In the genomic region with DNA sequence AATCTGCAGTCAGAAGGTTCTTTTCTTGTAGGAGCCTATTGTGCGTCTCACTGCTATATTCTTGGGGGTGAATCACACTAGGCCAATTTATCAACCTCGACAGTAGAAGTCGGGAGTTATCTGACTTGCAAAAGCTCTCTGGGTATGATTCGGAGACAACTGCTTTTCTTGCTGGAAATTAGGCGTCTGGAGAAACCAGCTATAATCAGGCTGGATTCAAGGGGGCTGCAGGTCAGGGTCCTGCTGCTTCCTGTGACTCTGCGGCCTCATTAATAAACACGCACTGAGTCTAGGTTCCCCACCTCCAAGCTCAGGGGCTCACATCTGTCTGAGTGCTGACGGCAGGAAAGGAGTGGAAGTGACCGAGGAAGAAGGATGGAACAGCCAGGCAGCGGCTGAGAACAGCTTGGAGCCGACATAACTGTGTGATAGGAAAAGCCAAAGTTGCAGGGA, we compare ENCODE assay signal across 16 cellular contexts.
DNase-seq lines count a peak whose midpoint lies in the region; ATAC-seq, FAIRE-seq and TF ChIP-seq lines count a peak whose summit lies in the region.
"Had no signal": no experiment of that assay in that cellular context is flagged by ENCODE, and none has a peak within 500 bp of the region (broad histone marks: within the 10 kb centered on the region; RNA-seq: fewer than 3 reads in every experiment).

No MANE protein-coding gene starts in this region.

- H3K36me3 Mint-ChIP-seq in nephron progenitor cell (ENCODE audit: low read depth), result peaks cover 6% of the 10 kb centered on the region
- H3K36me3 Mint-ChIP-seq: activated naive CD4-positive, alpha-beta T cell treated with anti-CD3 and anti-CD28 coated beads, Interleukin-2, amount 10 ng/mL, durations not matched to agents 7 days and 5 days; immature natural killer cell had no signal

- H3K27ac Mint-ChIP-seq in nephron progenitor cell, result peak overlapping the region; percentile 98
- H3K27ac Mint-ChIP-seq in stimulated activated naive CD8-positive, alpha-beta T cell treated with anti-CD3 and anti-CD28 coated beads, Interleukin-15, amount 100 ng/mL, for 72 hours, result no peak overlapping the region
- H3K27ac Mint-ChIP-seq: activated naive CD4-positive, alpha-beta T cell treated with anti-CD3 and anti-CD28 coated beads, Interleukin-2, amount 10 ng/mL, durations not matched to agents 7 days and 5 days; immature natural killer cell had no signal

- in situ Hi-C loops in ACHN (cut with HindIII; ENCODE audit: low pct_ligation_motif_present, low pct_unique_long_range_greater_than_20kb, low sequenced_read_pairs), result no loop called here

- no peaks in the 10 kb centered on the region for H3K9me3 ChIP-seq in endothelial cell of umbilical vein (replicated peaks; ENCODE audit: control insufficient read depth, insufficient read depth, low read length)
- H3K9me3 ChIP-seq: colonic mucosa had no signal

- no peak overlapping the region for H3K27ac ChIP-seq in endothelial cell of umbilical vein (ENCODE audit: insufficient read depth, low read depth, low read length)
- H3K27ac ChIP-seq: colonic mucosa had no signal

- peaks cover 55% of the 10 kb centered on the region for H3K4me1 Mint-ChIP-seq in nephron progenitor cell
- no peaks in the 10 kb centered on the region for H3K4me1 Mint-ChIP-seq in stimulated activated naive CD8-positive, alpha-beta T cell treated with anti-CD3 and anti-CD28 coated beads, Interleukin-15, amount 100 ng/mL, for 72 hours
- H3K4me1 Mint-ChIP-seq: activated naive CD4-positive, alpha-beta T cell treated with anti-CD3 and anti-CD28 coated beads, Interleukin-2, amount 10 ng/mL, durations not matched to agents 7 days and 5 days; immature natural killer cell had no signal

- H2AFZ ChIP-seq in endothelial cell of umbilical vein (ENCODE audit: low read depth, low read length), result peak overlapping the region; percentile 41

- BruUV-seq in endothelial cell of umbilical vein (replicated peaks; lab: Mats Ljungman, UMichigan), result no TSS peak

- TF ChIP-seq POLR2A in endothelial cell of umbilical vein (IDR thresholded peaks at IDR 0.05; ENCODE audit: low read depth, low read length), result no peak

- H4K20me1 ChIP-seq in endothelial cell of umbilical vein (replicated peaks; ENCODE audit: control insufficient read depth, extremely low read depth, insufficient read depth, low read length), result no peaks in the 10 kb centered on the region

- ATAC-seq in GM19463 (IDR thresholded peaks at IDR 0.05; ENCODE audit: unreplicated experiment) (no peak), HG02642 (IDR thresholded peaks at IDR 0.05; ENCODE audit: poor library complexity, unreplicated experiment) (no peak)
- ATAC-seq in stimulated activated naive CD8-positive, alpha-beta T cell treated with anti-CD3 and anti-CD28 coated beads, Interleukin-15, amount 100 ng/mL, for 72 hours, result no peak
- ATAC-seq: GM12878 had no signal

- H3K79me2 ChIP-seq in endothelial cell of umbilical vein (ENCODE audit: control insufficient read depth, insufficient read depth, low read length), result no peaks in the 10 kb centered on the region

- POLR2A ChIA-PET in endothelial cell of umbilical vein (lab: Charles Lee), result no interaction called here

- FAIRE-seq in endothelial cell of umbilical vein (lab: Jason Lieb, UNC), result peak; percentile 8
- FAIRE-seq: GM12878 had no signal

- no peaks in the 10 kb centered on the region for H3K27me3 ChIP-seq in endothelial cell of umbilical vein (ENCODE audit: control insufficient read depth in 2 of 2, insufficient read depth in 2 of 2, low read length in 2 of 2)
- H3K27me3 ChIP-seq: colonic mucosa had no signal

- dilution Hi-C loops in endothelial cell of umbilical vein (cut with MboI; ENCODE audit: extremely low pct_ligation_motif_present, low sequenced_read_pairs), result no loop called here

- no peak overlapping the region for H3K4me2 ChIP-seq in endothelial cell of umbilical vein (ENCODE audit: insufficient read depth, low read length)

- H3K9me3 Mint-ChIP-seq in nephron progenitor cell, result peaks cover 25% of the 10 kb centered on the region
- no peaks in the 10 kb centered on the region for H3K9me3 Mint-ChIP-seq in stimulated activated naive CD8-positive, alpha-beta T cell treated with anti-CD3 and anti-CD28 coated beads, Interleukin-15, amount 100 ng/mL, for 72 hours

- no peak overlapping the region for H3K4me3 ChIP-seq in endothelial cell of umbilical vein (replicated peaks in 1 of 3; ENCODE audit: insufficient read depth in 1 of 3, low read depth in 1 of 3, low read length in 3 of 3)
- H3K4me3 ChIP-seq: colonic mucosa, GM12878 had no signal

- CTCF ChIA-PET in endothelial cell of umbilical vein (lab: Charles Lee), result interaction anchor here (0.9 to 1.9 kb wide), 8 partner anchors 10 to 147 kb away, joined by 3 to 9 read pairs (median 3); no protein-coding TSS in a partner anchor

- no peaks in the 10 kb centered on the region for H3K9me1 ChIP-seq in endothelial cell of umbilical vein (replicated peaks; ENCODE audit: control insufficient read depth, extremely low read depth, insufficient read depth, low read length)

- H3K27me3 Mint-ChIP-seq in nephron progenitor cell (ENCODE audit: low read depth, poor library complexity), result peaks cover 4% of the 10 kb centered on the region
- peaks cover 8% of the 10 kb centered on the region for H3K27me3 Mint-ChIP-seq in stimulated activated naive CD8-positive, alpha-beta T cell treated with anti-CD3 and anti-CD28 coated beads, Interleukin-15, amount 100 ng/mL, for 72 hours
- H3K27me3 Mint-ChIP-seq: activated naive CD4-positive, alpha-beta T cell treated with anti-CD3 and anti-CD28 coated beads, Interleukin-2, amount 10 ng/mL, durations not matched to agents 7 days and 5 days had no signal

- TF ChIP-seq CTCF in endothelial cell of umbilical vein (IDR thresholded peaks at IDR 0.05; ENCODE audit: extremely low read depth in 1 of 2, insufficient read depth in 1 of 2, low read depth in 1 of 2, low read length in 2 of 2), result no peak
- no peak for TF ChIP-seq CTCF in nephron progenitor cell (IDR thresholded peaks at IDR 0.05)

- DNase-seq in ACHN (peak; percentile 15), NCI-H226 (peak; percentile 73), endothelial cell of umbilical vein (ENCODE audit: low read depth, low spot score) (peak; percentile 83), nephron progenitor cell (no peak), T-helper 2 cell (no peak)
- no peak for DNase-seq in stimulated activated naive CD8-positive, alpha-beta T cell treated with anti-CD3 and anti-CD28 coated beads, Interleukin-15, amount 100 ng/mL, for 72 hours
- DNase-seq: activated naive CD4-positive, alpha-beta T cell treated with anti-CD3 and anti-CD28 coated beads, Interleukin-2, amount 10 ng/mL, durations not matched to agents 7 days and 5 days; AML-193; colonic mucosa; immature natural killer cell; NCI-H187 treated with DMSO at 0.1 percent for 48 hours; NCI-H774; SHP77 had no signal

- H3K9ac ChIP-seq in endothelial cell of umbilical vein (replicated peaks; ENCODE audit: extremely low read depth, insufficient read depth, low read length), result peak overlapping the region; percentile 11

- no peaks in the 10 kb centered on the region for H3K36me3 ChIP-seq in endothelial cell of umbilical vein (ENCODE audit: control insufficient read depth in 2 of 2, extremely low read depth in 1 of 2, insufficient read depth in 2 of 2, low read length in 2 of 2)
- H3K36me3 ChIP-seq: colonic mucosa had no signal

- intact Hi-C loops in endothelial cell of umbilical vein (cut with micrococcal nuclease), result loop anchor here (1.0 kb wide), 1 partner anchor 19 kb away; no protein-coding TSS in a partner anchor

- no peaks in the 10 kb centered on the region for H3K4me1 ChIP-seq in endothelial cell of umbilical vein (ENCODE audit: control insufficient read depth, extremely low read depth, insufficient read depth, low read length)
- H3K4me1 ChIP-seq: colonic mucosa had no signal

- H3K4me3 Mint-ChIP-seq in nephron progenitor cell, result peak overlapping the region; percentile 63
- no peak overlapping the region for H3K4me3 Mint-ChIP-seq in stimulated activated naive CD8-positive, alpha-beta T cell treated with anti-CD3 and anti-CD28 coated beads, Interleukin-15, amount 100 ng/mL, for 72 hours
- H3K4me3 Mint-ChIP-seq: activated naive CD4-positive, alpha-beta T cell treated with anti-CD3 and anti-CD28 coated beads, Interleukin-2, amount 10 ng/mL, durations not matched to agents 7 days and 5 days; immature natural killer cell had no signal

TF ChIP-seq in endothelial cell of umbilical vein, 7 proteins besides CTCF, POLR2A, EP300 and RAD21:
- TF ChIP-seq MYC (IDR thresholded peaks at IDR 0.05; ENCODE audit: low read depth, low read length), result no peak
- no peak for TF ChIP-seq GATA2 (IDR thresholded peaks at IDR 0.05; ENCODE audit: insufficient read depth, insufficient read length, low read depth, low read length)
- TF ChIP-seq JUN (IDR thresholded peaks at IDR 0.05; ENCODE audit: borderline replicate concordance, insufficient read depth, insufficient read length, low read depth), result no peak
- no peak for TF ChIP-seq MAX (IDR thresholded peaks at IDR 0.05; ENCODE audit: insufficient read depth, insufficient read length)
- no peak for TF ChIP-seq POLR2AphosphoS5 (IDR thresholded peaks at IDR 0.05; ENCODE audit: insufficient read depth, low read depth, low read length)
- no peak for TF ChIP-seq EZH2 (IDR thresholded peaks at IDR 0.05; ENCODE audit: borderline replicate concordance, low read depth, low read length, severe bottlenecking)
- TF ChIP-seq FOS (IDR thresholded peaks at IDR 0.05; ENCODE audit: borderline replicate concordance, insufficient read depth, low read length), result no peak

Comparison
In these comparisons a context has a peak if more than half of its experiments do, and no peak if none do; other contexts are left out.
1. DNase-seq: peak in ACHN (single experiment), NCI-H226 (single experiment) and endothelial cell of umbilical vein (single experiment); none in nephron progenitor cell (single experiment), stimulated activated naive CD8-positive, alpha-beta T cell treated with anti-CD3 and anti-CD28 coated beads, Interleukin-15, amount 100 ng/mL, for 72 hours (0 of 2) and T-helper 2 cell (0 of 5).